In the genomic region with DNA sequence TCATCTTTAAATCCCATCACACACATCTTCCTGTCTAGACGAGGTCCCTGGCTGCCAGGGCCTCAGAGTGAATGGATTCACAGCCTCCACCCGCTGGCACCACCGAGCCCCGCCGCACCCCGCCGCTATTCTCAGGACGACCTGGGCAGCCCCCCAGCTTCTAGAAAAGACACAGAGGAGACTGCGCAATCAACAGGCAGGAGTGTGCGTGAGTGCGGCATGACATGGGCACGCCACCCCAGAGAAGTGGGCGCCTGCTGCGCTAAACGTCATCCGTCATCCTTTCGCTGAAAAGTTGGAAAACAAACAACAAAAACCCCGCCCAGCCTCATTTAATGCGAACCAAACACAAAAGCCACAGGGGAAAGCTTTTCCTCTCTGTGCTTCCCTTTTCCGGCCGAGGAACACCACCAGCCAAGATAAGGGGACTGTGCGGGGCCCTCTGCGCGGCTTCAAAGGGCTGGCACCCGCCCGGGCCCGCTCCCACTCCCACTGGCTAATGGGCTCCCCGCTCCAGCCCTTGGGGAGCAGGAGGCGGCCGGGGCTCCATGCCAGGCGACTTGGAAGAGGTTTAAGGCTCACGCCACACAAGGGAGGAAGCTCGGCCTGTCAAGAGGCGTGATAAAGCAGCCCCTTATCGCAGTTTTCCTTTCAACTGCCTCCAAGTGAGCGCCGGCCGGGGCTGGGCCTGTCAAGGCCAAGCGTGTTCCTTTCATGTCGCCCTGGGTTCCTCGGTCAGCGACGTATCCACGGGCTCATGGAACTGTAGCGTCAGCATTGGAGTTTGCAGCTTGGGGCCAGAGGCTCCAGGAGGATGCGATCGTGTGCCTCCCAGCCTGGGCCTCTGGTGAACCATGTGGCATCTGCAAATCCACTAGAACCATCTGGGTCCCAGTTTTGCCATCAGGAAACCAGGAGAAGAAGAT, we compare ENCODE assay signal across 9 cellular contexts. TPM values are rescaled to one million over a fixed set of nuclear protein-coding genes. Genes with fewer than 3 reads are reported as not detected.
DNase-seq lines count a peak whose midpoint lies in the region; ATAC-seq, FAIRE-seq and TF ChIP-seq lines count a peak whose summit lies in the region.
"Had no signal": no experiment of that assay in that cellular context is flagged by ENCODE, and none has a peak within 500 bp of the region (broad histone marks: within the 10 kb centered on the region; RNA-seq: fewer than 3 reads in every experiment).

No MANE protein-coding gene starts in this region.

- ATAC-seq in activated naive CD8-positive, alpha-beta T cell treated with anti-CD3 and anti-CD28 coated beads, Interleukin-2, amount 50 U/mL, for 24 hours, result no peak
- ATAC-seq in stimulated activated naive CD8-positive, alpha-beta T cell treated with anti-CD3 and anti-CD28 coated beads, Interleukin-15, amount 100 ng/mL, for 72 hours, result no peak

- H3K36me3 ChIP-seq in kidney (ENCODE audit: control insufficient read depth in 1 of 2, insufficient read depth in 2 of 2, low read length in 2 of 2), result no peaks in the 10 kb centered on the region

- peak; percentile 19 for DNase-seq in NCI-H2107 treated with DMSO at 0.1 percent for 48 hours (lab: John Stamatoyannopoulos, UW; ENCODE audit: unreplicated experiment)
- DNase-seq in NCI-H2107 (lab: John Stamatoyannopoulos, UW), result no peak
- DNase-seq in activated naive CD8-positive, alpha-beta T cell treated with anti-CD3 and anti-CD28 coated beads, Interleukin-2, amount 50 U/mL, for 24 hours, result no peak
- peak; percentile 91 for DNase-seq in kidney
- DNase-seq in stimulated activated naive CD8-positive, alpha-beta T cell treated with anti-CD3 and anti-CD28 coated beads, Interleukin-15, amount 100 ng/mL, for 72 hours, result no peak
- DNase-seq in NCI-H2227 (lab: John Stamatoyannopoulos, UW; ENCODE audit: unreplicated experiment), result no peak
- no peak for DNase-seq in NCI-H524 (lab: John Stamatoyannopoulos, UW)
- no peak for DNase-seq in SIG-M5 (lab: John Stamatoyannopoulos, UW)

- H3K36me3 Mint-ChIP-seq in activated naive CD8-positive, alpha-beta T cell treated with anti-CD3 and anti-CD28 coated beads, Interleukin-2, amount 50 U/mL, for 24 hours (ENCODE audit: low read depth), result peaks cover 60% of the 10 kb centered on the region

- H3K27me3 Mint-ChIP-seq in activated naive CD8-positive, alpha-beta T cell treated with anti-CD3 and anti-CD28 coated beads, Interleukin-2, amount 50 U/mL, for 24 hours, result no peaks in the 10 kb centered on the region
- no peaks in the 10 kb centered on the region for H3K27me3 Mint-ChIP-seq in stimulated activated naive CD8-positive, alpha-beta T cell treated with anti-CD3 and anti-CD28 coated beads, Interleukin-15, amount 100 ng/mL, for 72 hours

- no peaks in the 10 kb centered on the region for H3K9me3 ChIP-seq in kidney (ENCODE audit: control insufficient read depth in 1 of 2, low read length in 2 of 2)

- peak overlapping the region in 1 of 2 donors; percentile 32 for H3K27ac ChIP-seq in kidney (ENCODE audit: low read depth in 2 of 2, low read length in 2 of 2)
- H3K27ac ChIP-seq: 22Rv1 had no signal

- H3K4me3 ChIP-seq in kidney (ENCODE audit: low read length in 2 of 2), result peak overlapping the region in 1 of 2 donors; percentile 35

- FAIRE-seq in kidney (lab: Jason Lieb, UNC), result no peak

- peaks cover 95% of the 10 kb centered on the region for H3K4me1 Mint-ChIP-seq in activated naive CD8-positive, alpha-beta T cell treated with anti-CD3 and anti-CD28 coated beads, Interleukin-2, amount 50 U/mL, for 24 hours
- peaks cover 100% of the 10 kb centered on the region for H3K4me1 Mint-ChIP-seq in stimulated activated naive CD8-positive, alpha-beta T cell treated with anti-CD3 and anti-CD28 coated beads, Interleukin-15, amount 100 ng/mL, for 72 hours

- intact Hi-C loops in kidney (cut with DNase I), result no loop called here

- peak overlapping the region; percentile 59 for H3K27ac Mint-ChIP-seq in activated naive CD8-positive, alpha-beta T cell treated with anti-CD3 and anti-CD28 coated beads, Interleukin-2, amount 50 U/mL, for 24 hours
- H3K27ac Mint-ChIP-seq in stimulated activated naive CD8-positive, alpha-beta T cell treated with anti-CD3 and anti-CD28 coated beads, Interleukin-15, amount 100 ng/mL, for 72 hours, result peak overlapping the region; percentile 42 to 97

- H3K4me3 Mint-ChIP-seq in activated naive CD8-positive, alpha-beta T cell treated with anti-CD3 and anti-CD28 coated beads, Interleukin-2, amount 50 U/mL, for 24 hours, result no peak overlapping the region
- peak overlapping the region in 1 of 2 donors; percentile 24 for H3K4me3 Mint-ChIP-seq in stimulated activated naive CD8-positive, alpha-beta T cell treated with anti-CD3 and anti-CD28 coated beads, Interleukin-15, amount 100 ng/mL, for 72 hours

- TF ChIP-seq CTCF in kidney (IDR thresholded peaks at IDR 0.05; ENCODE audit: borderline replicate concordance, extremely low read depth, insufficient read depth), result no peak

- no peaks in the 10 kb centered on the region for H3K9me3 Mint-ChIP-seq in activated naive CD8-positive, alpha-beta T cell treated with anti-CD3 and anti-CD28 coated beads, Interleukin-2, amount 50 U/mL, for 24 hours
- no peaks in the 10 kb centered on the region for H3K9me3 Mint-ChIP-seq in stimulated activated naive CD8-positive, alpha-beta T cell treated with anti-CD3 and anti-CD28 coated beads, Interleukin-15, amount 100 ng/mL, for 72 hours

- H3K9ac ChIP-seq in kidney (ENCODE audit: low read length in 2 of 2), result no peak overlapping the region

- H3K4me1 ChIP-seq in kidney (ENCODE audit: control insufficient read depth in 1 of 2, insufficient read depth in 1 of 2, low read depth in 1 of 2, low read length in 2 of 2), result peaks cover 6 to 17% of the 10 kb centered on the region in 2 donors

RNA-seq across cellular contexts. Expression of a gene that starts 50.1 kb away (rescaled TPM):
- total RNA-seq in kidney, result 10.5 TPM
- 0.73 TPM for polyA plus RNA-seq in kidney (ENCODE audit: insufficient read depth, low read depth, low replicate concordance)

Comparison
In these comparisons a context has a peak if more than half of its experiments do, and no peak if none do; other contexts are left out.
1. DNase-seq: peak in NCI-H2107 treated with DMSO at 0.1 percent for 48 hours (single experiment) and kidney (single experiment); none in NCI-H2107 (single experiment), activated naive CD8-positive, alpha-beta T cell treated with anti-CD3 and anti-CD28 coated beads, Interleukin-2, amount 50 U/mL, for 24 hours (single experiment), stimulated activated naive CD8-positive, alpha-beta T cell treated with anti-CD3 and anti-CD28 coated beads, Interleukin-15, amount 100 ng/mL, for 72 hours (0 of 2), NCI-H2227 (single experiment), NCI-H524 (0 of 2) and SIG-M5 (single experiment).